Comparison of ENCODE assay signal across 10 cellular contexts in genomic region chr2:170966648-170967396, GRCh38. TPM values are rescaled to one million over a fixed set of nuclear protein-coding genes. Genes with fewer than 3 reads are reported as not detected.
A peak's percentile ranks its signal among the peaks of the same experiment; 100 is the strongest.
DNase-seq lines count a peak whose midpoint lies in the region; ATAC-seq and TF ChIP-seq lines count a peak whose summit lies in the region.
"Had no signal": no experiment of that assay in that cellular context is flagged by ENCODE, and none has a peak within 500 bp of the region (broad histone marks: within the 10 kb centered on the region; RNA-seq: fewer than 3 reads in every experiment).

No MANE protein-coding gene starts in this region.

- no peaks in the 10 kb centered on the region for H4K20me1 ChIP-seq in hepatocyte (ENCODE audit: insufficient read depth, poor library complexity, severe bottlenecking)

- TF ChIP-seq CTCF in GM12864 (IDR thresholded peaks at IDR 0.05; ENCODE audit: low read depth, low read length, missing control alignments) (peak; percentile 23), hepatocyte (IDR thresholded peaks at IDR 0.05; ENCODE audit: poor library complexity) (peak; percentile 17)

- no peaks in the 10 kb centered on the region for H3K4me1 ChIP-seq in hepatocyte (ENCODE audit: insufficient read depth)

- H3K4me3 ChIP-seq in GM12864 (ENCODE audit: low read depth, low read length): no peak overlapping the region
- H3K4me3 ChIP-seq in hepatocyte: no peak overlapping the region

- H3K27me3 ChIP-seq in hepatocyte: no peaks in the 10 kb centered on the region

- no peak overlapping the region for H3K27ac ChIP-seq in hepatocyte

- H3K36me3 ChIP-seq in hepatocyte (replicated peaks; ENCODE audit: insufficient read depth, low read depth): peaks cover 3% of the 10 kb centered on the region

- H3K79me2 ChIP-seq in hepatocyte: no peaks in the 10 kb centered on the region

- no peaks in the 10 kb centered on the region for H3K9me2 ChIP-seq in hepatocyte (replicated peaks; ENCODE audit: insufficient read depth)

- H3K4me2 ChIP-seq in hepatocyte: no peak overlapping the region

- H3K9me3 ChIP-seq in hepatocyte (ENCODE audit: low read depth): no peaks in the 10 kb centered on the region

- H2AFZ ChIP-seq in hepatocyte: no peak overlapping the region

- WGBS in hepatocyte (ENCODE audit: low lambda C conversion rate, missing lambda C conversion rate): 90% methylated on average over 13 of the region's 13 CpGs

- in situ Hi-C loops in SK-MEL-5 (cut with HindIII; ENCODE audit: low pct_unique_long_range_greater_than_20kb, low sequenced_read_pairs): no loop called here

- DNase-seq in A172 (ENCODE audit: low spot score) (peak; percentile 23), GM12864 (ENCODE audit: low read depth) (no peak), SK-MEL-5 (ENCODE audit: low read depth, low spot score) (peak; percentile 26), hepatocyte (ENCODE audit: low spot score) (no peak), NCI-H128 (lab: John Stamatoyannopoulos, UW; ENCODE audit: unreplicated experiment) (no peak), NOMO-1 (lab: John Stamatoyannopoulos, UW; ENCODE audit: unreplicated experiment in 2 of 2) (no peak)
- DNase-seq: amniotic stem cell had no signal

- ATAC-seq in esophagus mucosa (no peak), HG02870 (IDR thresholded peaks at IDR 0.05; ENCODE audit: unreplicated experiment) (no peak)
- ATAC-seq: sciatic nerve had no signal

RNA-seq across cellular contexts. Expression of gene GORASP2, which starts 37.8 kb away (rescaled TPM):
- total RNA-seq in A172 (2014; rRNA removed; shearing (Covaris generic)): 68.0 and 83.0 TPM in 2 replicates
- total RNA-seq in SK-MEL-5 (2014; rRNA removed; shearing (Covaris generic)): 27.0 and 36.6 TPM in 2 replicates
- 71.2 and 85.3 TPM in 2 replicates for polyA plus RNA-seq in SK-MEL-5 (2015; cell fraction: cytosol; rRNA removed)
- polyA plus RNA-seq in SK-MEL-5 (2015; cell fraction: nucleus; rRNA removed): 34.9 and 45.0 TPM in 2 replicates
- total RNA-seq in hepatocyte: 50.1 and 58.6 TPM in 2 replicates
- polyA plus RNA-seq in hepatocyte: 109 and 126 TPM in 2 replicates
- total RNA-seq in esophagus mucosa: 60.8 TPM

Comparison
In these comparisons a context has a peak if more than half of its experiments do, and no peak if none do; other contexts are left out.
1. DNase-seq: peak in A172 (single experiment) and SK-MEL-5 (single experiment); none in GM12864 (single experiment), hepatocyte (single experiment), NCI-H128 (single experiment) and NOMO-1 (0 of 2).